Comparison of ENCODE assay signal across 21 cellular contexts in the genomic region with DNA sequence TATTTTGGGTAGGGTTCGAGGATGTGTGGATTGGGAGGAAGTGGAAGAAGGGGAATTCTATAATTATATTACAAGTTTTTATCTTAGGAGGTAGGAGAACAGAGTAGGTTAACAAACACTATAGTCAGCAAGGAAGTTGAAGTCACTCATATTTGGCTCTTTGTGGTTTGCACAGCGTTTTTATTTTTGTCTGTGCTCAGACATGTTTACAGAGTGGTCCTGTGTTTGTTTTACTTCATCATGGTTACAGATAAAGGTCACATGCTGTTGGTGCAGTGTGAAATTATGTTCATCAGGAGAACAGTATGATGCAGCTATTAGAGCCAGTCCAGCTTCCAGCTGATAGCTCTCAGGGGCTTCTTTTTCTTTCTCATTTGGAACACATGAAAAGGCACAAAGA.
DNase-seq lines count a peak whose midpoint lies in the region; ATAC-seq and TF ChIP-seq lines count a peak whose summit lies in the region.
"Had no signal": no experiment of that assay in that cellular context is flagged by ENCODE, and none has a peak within 500 bp of the region (broad histone marks: within the 10 kb centered on the region; RNA-seq: fewer than 3 reads in every experiment).

No MANE protein-coding gene starts in this region.

- no peaks in the 10 kb centered on the region for H3K9me3 Mint-ChIP-seq in stimulated activated naive CD8-positive, alpha-beta T cell treated with anti-CD3 and anti-CD28 coated beads, Interleukin-15, amount 100 ng/mL, for 72 hours

- in situ Hi-C loops in mammary epithelial cell (cut with MboI; ENCODE audit: low sequenced_read_pairs in 2 of 2): no loop called here

- BruUV-seq in mammary epithelial cell (replicated peaks; lab: Mats Ljungman, UMichigan): no TSS peak

- no peak for TF ChIP-seq POLR2A in breast epithelium (IDR thresholded peaks at IDR 0.05)

- no peak overlapping the region for H3K4me2 ChIP-seq in mammary epithelial cell (ENCODE audit: insufficient read depth, low read depth, low read length)
- H3K4me2 ChIP-seq: KMS-11, SK-N-SH had no signal

- no peaks in the 10 kb centered on the region for H3K9me3 ChIP-seq in mammary epithelial cell (replicated peaks; ENCODE audit: insufficient read depth, low read length)
- no peaks in the 10 kb centered on the region for H3K9me3 ChIP-seq in breast epithelium
- H3K9me3 ChIP-seq: Caco-2, MG63, SK-N-SH had no signal

- no peak for TF ChIP-seq CTCF in mammary epithelial cell (conservative IDR thresholded peaks at IDR 0.05 in 1 of 2, IDR thresholded peaks at IDR 0.05 in 1 of 2; ENCODE audit: extremely low read depth in 1 of 2, insufficient read depth in 1 of 2, low read depth in 1 of 2, low read length in 2 of 2)
- no peak for TF ChIP-seq CTCF in breast epithelium (IDR thresholded peaks at IDR 0.05)
- no peak for TF ChIP-seq CTCF in fibroblast of mammary gland (conservative IDR thresholded peaks at IDR 0.05; ENCODE audit: control insufficient read depth, insufficient read depth, low read depth, low read length)

- no peak overlapping the region for H3K4me3 Mint-ChIP-seq in stimulated activated naive CD8-positive, alpha-beta T cell treated with anti-CD3 and anti-CD28 coated beads, Interleukin-15, amount 100 ng/mL, for 72 hours
- H3K4me3 Mint-ChIP-seq: B cell; CD4-positive, CD25-positive, alpha-beta regulatory T cell; HFFc6 had no signal

- dilution Hi-C loops in mammary epithelial cell (cut with HindIII; ENCODE audit: low sequenced_read_pairs): no loop called here

- CTCF ChIA-PET in mammary epithelial cell (lab: Charles Lee; ENCODE audit: low non-redundant PET): no interaction called here

- intact Hi-C loops in mammary epithelial cell (cut with micrococcal nuclease): loop anchor here (5.0 kb wide), 1 partner anchor 79 kb away; no protein-coding TSS in a partner anchor
- intact Hi-C loops in breast epithelium (cut with DNase I; ENCODE audit: low total_unique reads): no loop called here

- 40% methylated on average over 2 of the region's 2 CpGs for WGBS in mammary epithelial cell (ENCODE audit: low coverage, missing lambda C conversion rate)

- H3K79me2 ChIP-seq in mammary epithelial cell (ENCODE audit: insufficient read depth, low read length): no peaks in the 10 kb centered on the region

- no peaks in the 10 kb centered on the region for H4K20me1 ChIP-seq in mammary epithelial cell (ENCODE audit: insufficient read depth, low read length)

- H3K4me1 ChIP-seq in mammary epithelial cell (ENCODE audit: insufficient read depth, low read length) (peaks cover 13% of the 10 kb centered on the region), breast epithelium (no peaks in the 10 kb centered on the region)
- H3K4me1 ChIP-seq: Caco-2 had no signal

- no peak overlapping the region for H3K9ac ChIP-seq in mammary epithelial cell (ENCODE audit: insufficient read depth, low read length)
- H3K9ac ChIP-seq: KMS-11, SK-N-SH had no signal

- H3K4me3 ChIP-seq in mammary epithelial cell (replicated peaks in 1 of 3; ENCODE audit: insufficient read depth in 1 of 3, low read depth in 2 of 3, low read length in 3 of 3): no peak overlapping the region
- H3K4me3 ChIP-seq in breast epithelium: no peak overlapping the region
- H3K4me3 ChIP-seq in fibroblast of mammary gland (ENCODE audit: control insufficient read depth, low read depth, low read length): no peak overlapping the region
- H3K4me3 ChIP-seq: MG63 had no signal

- H3K36me3 ChIP-seq in mammary epithelial cell (ENCODE audit: insufficient read depth, low read length) (no peaks in the 10 kb centered on the region), breast epithelium (no peaks in the 10 kb centered on the region)
- H3K36me3 ChIP-seq: MG63 had no signal

- H2AFZ ChIP-seq in mammary epithelial cell (ENCODE audit: low read depth, low read length): no peak overlapping the region

- no peaks in the 10 kb centered on the region for H3K27me3 ChIP-seq in mammary epithelial cell (ENCODE audit: insufficient read depth, low read length)
- no peaks in the 10 kb centered on the region for H3K27me3 ChIP-seq in breast epithelium
- H3K27me3 ChIP-seq: MG63 had no signal

- ATAC-seq in stimulated activated naive CD8-positive, alpha-beta T cell treated with anti-CD3 and anti-CD28 coated beads, Interleukin-15, amount 100 ng/mL, for 72 hours: no peak

- no peak overlapping the region for H3K27ac Mint-ChIP-seq in stimulated activated naive CD8-positive, alpha-beta T cell treated with anti-CD3 and anti-CD28 coated beads, Interleukin-15, amount 100 ng/mL, for 72 hours
- H3K27ac Mint-ChIP-seq: B cell; CD4-positive, CD25-positive, alpha-beta regulatory T cell; HFFc6 had no signal

- H3K4me1 Mint-ChIP-seq in stimulated activated naive CD8-positive, alpha-beta T cell treated with anti-CD3 and anti-CD28 coated beads, Interleukin-15, amount 100 ng/mL, for 72 hours: no peaks in the 10 kb centered on the region
- H3K4me1 Mint-ChIP-seq: B cell; CD4-positive, CD25-positive, alpha-beta regulatory T cell had no signal

- H3K27me3 Mint-ChIP-seq in stimulated activated naive CD8-positive, alpha-beta T cell treated with anti-CD3 and anti-CD28 coated beads, Interleukin-15, amount 100 ng/mL, for 72 hours: peaks cover 37% of the 10 kb centered on the region
- H3K27me3 Mint-ChIP-seq: B cell; CD4-positive, CD25-positive, alpha-beta regulatory T cell had no signal

- DNase-seq in mammary epithelial cell (peak; percentile 13), breast epithelium (ENCODE audit: low spot score in 2 of 2) (no peak), astrocyte of the hippocampus (ENCODE audit: low read depth, low spot score) (peak; percentile 13), fibroblast of mammary gland (ENCODE audit: low read depth) (peak; percentile 55), T1000 (lab: John Stamatoyannopoulos, UW) (no peak), NCI-H187 treated with DMSO at 0.1 percent for 48 hours (lab: John Stamatoyannopoulos, UW) (no peak), NCI-H1930 (lab: John Stamatoyannopoulos, UW) (no peak)
- DNase-seq in stimulated activated naive CD8-positive, alpha-beta T cell treated with anti-CD3 and anti-CD28 coated beads, Interleukin-15, amount 100 ng/mL, for 72 hours: no peak
- DNase-seq: Caco-2; CD4-positive, CD25-positive, alpha-beta regulatory T cell; GDM1; HFFc6; MG63; NCI-H1048; NCI-H146; OCI-M1; SHP77 treated with DMSO at 0.1 percent for 48 hours; SK-N-SH had no signal

- H3K27ac ChIP-seq in mammary epithelial cell (ENCODE audit: insufficient read depth, low read depth, low read length): no peak overlapping the region
- no peak overlapping the region for H3K27ac ChIP-seq in breast epithelium
- H3K27ac ChIP-seq: 22Rv1, KMS-11 had no signal

Comparison
In these comparisons a context has a peak if more than half of its experiments do, and no peak if none do; other contexts are left out.
1. DNase-seq: peak in mammary epithelial cell (single experiment), astrocyte of the hippocampus (single experiment) and fibroblast of mammary gland (single experiment); none in breast epithelium (0 of 2), T1000 (single experiment), NCI-H187 treated with DMSO at 0.1 percent for 48 hours (single experiment), stimulated activated naive CD8-positive, alpha-beta T cell treated with anti-CD3 and anti-CD28 coated beads, Interleukin-15, amount 100 ng/mL, for 72 hours (0 of 2) and NCI-H1930 (0 of 2).